15 cellular contexts compared by ENCODE assay signal in genomic region chr1:225602590-225603206, GRCh38. TPM values are rescaled to one million over a fixed set of nuclear protein-coding genes. Genes with fewer than 3 reads are reported as not detected.
DNase-seq lines count a peak whose midpoint lies in the region; ATAC-seq, FAIRE-seq and TF ChIP-seq lines count a peak whose summit lies in the region.
"Had no signal": no experiment of that assay in that cellular context is flagged by ENCODE, and none has a peak within 500 bp of the region (broad histone marks: within the 10 kb centered on the region; RNA-seq: fewer than 3 reads in every experiment).

No MANE protein-coding gene starts in this region.

- H3K27me3 Mint-ChIP-seq in HFFc6 (ENCODE audit: insufficient read depth) (no peaks in the 10 kb centered on the region), WTC11 (ENCODE audit: low read depth) (no peaks in the 10 kb centered on the region)
- H3K27me3 Mint-ChIP-seq: activated CD8-positive, alpha-beta T cell treated with anti-CD3 and anti-CD28 coated beads for 36 hours had no signal

- no peak for ATAC-seq in WTC11
- ATAC-seq: activated CD8-positive, alpha-beta T cell treated with anti-CD3 and anti-CD28 coated beads for 36 hours had no signal

- H3K36me3 ChIP-seq in smooth muscle cell (ENCODE audit: low read depth): no peaks in the 10 kb centered on the region

- H3K9me3 ChIP-seq in smooth muscle cell (replicated peaks; ENCODE audit: low read depth): no peaks in the 10 kb centered on the region
- H3K9me3 ChIP-seq: esophagus squamous epithelium, SJCRH30 had no signal

- WGBS in smooth muscle cell (ENCODE audit: low lambda C conversion rate): 85% methylated on average over 1 of the region's 1 CpG

- H3K79me2 ChIP-seq in smooth muscle cell (ENCODE audit: low read depth): peaks cover 98% of the 10 kb centered on the region

- peaks cover 62% of the 10 kb centered on the region for H3K4me1 Mint-ChIP-seq in HFFc6 (ENCODE audit: low read depth)
- peaks cover 37% of the 10 kb centered on the region for H3K4me1 Mint-ChIP-seq in WTC11

- peaks cover 17% of the 10 kb centered on the region for H3K36me3 Mint-ChIP-seq in HFFc6 (ENCODE audit: low read depth)
- peaks cover 26% of the 10 kb centered on the region for H3K36me3 Mint-ChIP-seq in WTC11

- TF ChIP-seq CTCF in HFFc6 (IDR thresholded peaks at IDR 0.05) (no peak), WTC11 (IDR thresholded peaks at IDR 0.05) (no peak), smooth muscle cell (IDR thresholded peaks at IDR 0.05; ENCODE audit: borderline replicate concordance, insufficient read depth, poor library complexity, severe bottlenecking) (no peak)

- DNase-seq in HFFc6: no peak
- no peak for DNase-seq in WTC11 (ENCODE audit: low spot score)
- no peak for DNase-seq in smooth muscle cell (lab: John Stamatoyannopoulos, UW; ENCODE audit: unreplicated experiment)
- no peak for DNase-seq in activated gamma-delta T cell treated with Interleukin-2 at 50 U/mL for 16 hours
- no peak for DNase-seq in kidney tubule cell (ENCODE audit: low spot score)
- DNase-seq in COR-L47 (lab: John Stamatoyannopoulos, UW): no peak
- DNase-seq: activated CD8-positive, alpha-beta T cell treated with anti-CD3 and anti-CD28 coated beads for 36 hours; esophagus squamous epithelium; NCI-H1436 treated with DMSO at 0.1 percent for 48 hours; small intestine; stimulated activated naive CD4-positive, alpha-beta T cell had no signal

- H3K9me3 Mint-ChIP-seq in HFFc6: no peaks in the 10 kb centered on the region
- peaks cover 25% of the 10 kb centered on the region for H3K9me3 Mint-ChIP-seq in WTC11
- H3K9me3 Mint-ChIP-seq: activated T-helper 1 cell treated with anti-CD3 and anti-CD28 coated beads, Interleukin-12 subunit alpha, Interleukin-12 subunit beta, Interleukin-2, Interleukin-4 antibody, amounts not matched to agents 30 ng/mL and 10 ng/mL and 1 ng/mL, durations not matched to agents 14 hours and 24 hours and 36 hours had no signal

- peaks cover 97% of the 10 kb centered on the region for H4K20me1 ChIP-seq in smooth muscle cell (ENCODE audit: low read depth)

- H3K27ac Mint-ChIP-seq in HFFc6 (peak overlapping the region; percentile 74), WTC11 (peak overlapping the region; percentile 20; the same call in 1 of the 2 replicates)
- H3K27ac Mint-ChIP-seq: activated CD8-positive, alpha-beta T cell treated with anti-CD3 and anti-CD28 coated beads for 36 hours; activated T-helper 1 cell treated with anti-CD3 and anti-CD28 coated beads, Interleukin-12 subunit alpha, Interleukin-12 subunit beta, Interleukin-2, Interleukin-4 antibody, amounts not matched to agents 30 ng/mL and 10 ng/mL and 1 ng/mL, durations not matched to agents 14 hours and 24 hours and 36 hours had no signal

- H3K4me1 ChIP-seq in smooth muscle cell (ENCODE audit: low read depth): peaks cover 29% of the 10 kb centered on the region

- peak overlapping the region; percentile 64 for H3K27ac ChIP-seq in smooth muscle cell (ENCODE audit: low read depth)

- H3K27me3 ChIP-seq in smooth muscle cell (ENCODE audit: low read depth): no peaks in the 10 kb centered on the region
- H3K27me3 ChIP-seq: esophagus squamous epithelium, SJCRH30 had no signal

- FAIRE-seq in islet of Langerhans (lab: Jason Lieb, UNC): peak; percentile 80
- FAIRE-seq: urothelium cell line had no signal

- H3K4me3 ChIP-seq in smooth muscle cell: peak overlapping the region; percentile 24
- H3K4me3 ChIP-seq: esophagus squamous epithelium, SJCRH30 had no signal

- H3F3A ChIP-seq in smooth muscle cell (ENCODE audit: low read depth): peaks cover 25% of the 10 kb centered on the region

- H3K4me2 ChIP-seq in smooth muscle cell: peak overlapping the region; percentile 69

- no peak overlapping the region for H2AFZ ChIP-seq in smooth muscle cell (ENCODE audit: low read depth)

- H3K9ac ChIP-seq in smooth muscle cell (ENCODE audit: low read depth): no peak overlapping the region

- POLR2A ChIA-PET in WTC11 (lab: Charles Lee): no interaction called here

- CTCF ChIA-PET in WTC11 (lab: Charles Lee): no interaction called here

- H3K4me3 Mint-ChIP-seq in HFFc6 (peak overlapping the region; percentile 72), WTC11 (no peak overlapping the region)
- H3K4me3 Mint-ChIP-seq: activated CD8-positive, alpha-beta T cell treated with anti-CD3 and anti-CD28 coated beads for 36 hours; activated T-helper 1 cell treated with anti-CD3 and anti-CD28 coated beads, Interleukin-12 subunit alpha, Interleukin-12 subunit beta, Interleukin-2, Interleukin-4 antibody, amounts not matched to agents 30 ng/mL and 10 ng/mL and 1 ng/mL, durations not matched to agents 14 hours and 24 hours and 36 hours had no signal

TF ChIP-seq in WTC11, 78 proteins besides CTCF, POLR2A, EP300 and RAD21 (continues in another document):
- TF ChIP-seq ZNF396 (CRISPR knock-in tag; IDR thresholded peaks at IDR 0.05; ENCODE audit: borderline replicate concordance): no peak
- TF ChIP-seq NFATC4 (CRISPR knock-in tag; IDR thresholded peaks at IDR 0.05): no peak
- no peak for TF ChIP-seq ZNF423 (CRISPR knock-in tag; IDR thresholded peaks at IDR 0.05)
- TF ChIP-seq, protein P1, sequence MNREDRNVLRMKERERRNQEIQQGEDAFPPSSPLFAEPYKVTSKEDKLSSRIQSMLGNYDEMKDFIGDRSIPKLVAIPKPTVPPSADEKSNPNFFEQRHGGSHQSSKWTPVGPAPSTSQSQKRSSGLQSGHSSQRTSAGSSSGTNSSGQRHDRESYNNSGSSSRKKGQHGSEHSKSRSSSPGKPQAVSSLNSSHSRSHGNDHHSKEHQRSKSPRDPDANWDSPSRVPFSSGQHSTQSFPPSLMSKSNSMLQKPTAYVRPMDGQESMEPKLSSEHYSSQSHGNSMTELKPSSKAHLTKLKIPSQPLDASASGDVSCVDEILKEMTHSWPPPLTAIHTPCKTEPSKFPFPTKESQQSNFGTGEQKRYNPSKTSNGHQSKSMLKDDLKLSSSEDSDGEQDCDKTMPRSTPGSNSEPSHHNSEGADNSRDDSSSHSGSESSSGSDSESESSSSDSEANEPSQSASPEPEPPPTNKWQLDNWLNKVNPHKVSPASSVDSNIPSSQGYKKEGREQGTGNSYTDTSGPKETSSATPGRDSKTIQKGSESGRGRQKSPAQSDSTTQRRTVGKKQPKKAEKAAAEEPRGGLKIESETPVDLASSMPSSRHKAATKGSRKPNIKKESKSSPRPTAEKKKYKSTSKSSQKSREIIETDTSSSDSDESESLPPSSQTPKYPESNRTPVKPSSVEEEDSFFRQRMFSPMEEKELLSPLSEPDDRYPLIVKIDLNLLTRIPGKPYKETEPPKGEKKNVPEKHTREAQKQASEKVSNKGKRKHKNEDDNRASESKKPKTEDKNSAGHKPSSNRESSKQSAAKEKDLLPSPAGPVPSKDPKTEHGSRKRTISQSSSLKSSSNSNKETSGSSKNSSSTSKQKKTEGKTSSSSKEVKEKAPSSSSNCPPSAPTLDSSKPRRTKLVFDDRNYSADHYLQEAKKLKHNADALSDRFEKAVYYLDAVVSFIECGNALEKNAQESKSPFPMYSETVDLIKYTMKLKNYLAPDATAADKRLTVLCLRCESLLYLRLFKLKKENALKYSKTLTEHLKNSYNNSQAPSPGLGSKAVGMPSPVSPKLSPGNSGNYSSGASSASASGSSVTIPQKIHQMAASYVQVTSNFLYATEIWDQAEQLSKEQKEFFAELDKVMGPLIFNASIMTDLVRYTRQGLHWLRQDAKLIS (CRISPR knock-in tag; IDR thresholded peaks at IDR 0.05; ENCODE audit: borderline replicate concordance): no peak
- no peak for TF ChIP-seq ZNF532 (CRISPR knock-in tag; IDR thresholded peaks at IDR 0.05; ENCODE audit: borderline replicate concordance)
- TF ChIP-seq JAZF1 (CRISPR knock-in tag; IDR thresholded peaks at IDR 0.05): no peak
- TF ChIP-seq, protein P2, sequence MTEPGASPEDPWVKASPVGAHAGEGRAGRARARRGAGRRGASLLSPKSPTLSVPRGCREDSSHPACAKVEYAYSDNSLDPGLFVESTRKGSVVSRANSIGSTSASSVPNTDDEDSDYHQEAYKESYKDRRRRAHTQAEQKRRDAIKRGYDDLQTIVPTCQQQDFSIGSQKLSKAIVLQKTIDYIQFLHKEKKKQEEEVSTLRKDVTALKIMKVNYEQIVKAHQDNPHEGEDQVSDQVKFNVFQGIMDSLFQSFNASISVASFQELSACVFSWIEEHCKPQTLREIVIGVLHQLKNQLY (CRISPR knock-in tag; IDR thresholded peaks at IDR 0.05): no peak

RNA-seq across cellular contexts. Expression of gene ENAH, which starts 50.2 kb away (rescaled TPM):
- 100 to 1,000 TPM; 133 to 171 (median 139) TPM for total RNA-seq in HFFc6 (2021; fragmentation: NEBNext Ultra II Directional; extraction: Animal tissue kit (Norgen Biotek cat#: 25700))
- total RNA-seq in WTC11 (2021) (223 to 229 TPM (median 227 TPM) in 3 replicates), smooth muscle cell (147 and 170 TPM in 2 replicates)
- 39.3 and 70.5 TPM in 2 replicates for polyA plus RNA-seq in smooth muscle cell
